Comparison of ENCODE assay signal across 11 cellular contexts in the genomic region with DNA sequence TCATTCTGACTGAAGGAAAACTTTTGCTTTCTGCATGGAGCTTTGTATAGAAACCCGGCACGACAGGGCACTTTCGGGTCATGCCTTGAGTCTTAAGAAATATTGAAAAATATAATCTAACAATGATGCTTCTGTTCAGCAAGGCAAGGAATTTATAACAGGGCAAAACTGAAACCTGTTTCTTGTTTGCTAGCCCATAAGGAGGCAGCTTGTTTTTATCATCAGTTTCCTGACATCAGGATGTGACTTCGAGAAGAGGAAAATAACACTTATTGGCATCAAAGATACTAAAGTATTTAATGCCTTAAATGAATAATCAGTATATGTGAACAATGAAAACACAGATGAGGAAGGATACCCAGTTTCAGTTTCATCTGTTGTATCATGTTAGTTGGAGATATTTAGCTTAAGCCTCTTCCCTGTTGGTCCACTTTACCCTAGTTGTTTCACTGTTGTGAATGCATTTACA.
A peak's percentile ranks its signal among the peaks of the same experiment; 100 is the strongest.
DNase-seq lines count a peak whose midpoint lies in the region; ATAC-seq and TF ChIP-seq lines count a peak whose summit lies in the region.
"Had no signal": no experiment of that assay in that cellular context is flagged by ENCODE, and none has a peak within 500 bp of the region (broad histone marks: within the 10 kb centered on the region; RNA-seq: fewer than 3 reads in every experiment).

No MANE protein-coding gene starts in this region.

- peaks cover 11% of the 10 kb centered on the region for H3K36me3 Mint-ChIP-seq in activated naive CD8-positive, alpha-beta T cell treated with anti-CD3 and anti-CD28 coated beads, Interleukin-2, amount 50 U/mL, for 24 hours (ENCODE audit: low read depth)

- 50 to 54% methylated on average over 4 of the region's 4 CpGs for WGBS in heart right ventricle, 2 donors
- 27 to 48% (median 37%) methylated on average over 4 of the region's 4 CpGs for WGBS in stomach, 5 donors
- WGBS in psoas muscle, 3 donors: 49 to 55% (median 50%) methylated on average over 4 of the region's 4 CpGs

- intact Hi-C loops in left ventricle myocardium inferior (cut with micrococcal nuclease): no loop called here
- intact Hi-C loops in heart right ventricle (cut with DNase I): no loop called here
- intact Hi-C loops in stomach (cut with DNase I; ENCODE audit: low total_unique reads): no loop called here
- intact Hi-C loops in psoas muscle (cut with DNase I): no loop called here

- H3K27ac ChIP-seq in left ventricle myocardium inferior (replicated peaks) (peak overlapping the region; percentile 1), heart right ventricle (peak overlapping the region in 1 of 10 donors; percentile 19), stomach (no peak overlapping the region), psoas muscle (no peak overlapping the region)
- H3K27ac ChIP-seq: C4-2B, neutrophil had no signal

- H3K27me3 Mint-ChIP-seq in activated naive CD8-positive, alpha-beta T cell treated with anti-CD3 and anti-CD28 coated beads, Interleukin-2, amount 50 U/mL, for 24 hours: no peaks in the 10 kb centered on the region

- H3K4me3 ChIP-seq in left ventricle myocardium inferior (no peak overlapping the region), heart right ventricle (no peak overlapping the region), stomach (no peak overlapping the region), psoas muscle (no peak overlapping the region)

- H3K27ac Mint-ChIP-seq in activated naive CD8-positive, alpha-beta T cell treated with anti-CD3 and anti-CD28 coated beads, Interleukin-2, amount 50 U/mL, for 24 hours: peak overlapping the region; percentile 64

- H3K4me1 ChIP-seq in left ventricle myocardium inferior (peaks cover 15% of the 10 kb centered on the region), heart right ventricle (peaks cover 0 to 17% (median 11%) of the 10 kb centered on the region in 9 donors), stomach (peaks cover 8 to 26% (median 13%) of the 10 kb centered on the region in 4 donors), psoas muscle (peaks cover 8% of the 10 kb centered on the region)

- DNase-seq in left ventricle myocardium inferior (no peak), heart right ventricle (no peak), GM03348 (ENCODE audit: low spot score) (no peak), stomach (no peak), psoas muscle (no peak)
- DNase-seq in activated naive CD8-positive, alpha-beta T cell treated with anti-CD3 and anti-CD28 coated beads, Interleukin-2, amount 50 U/mL, for 24 hours: no peak
- DNase-seq in effector CD8-positive, alpha-beta T cell (lab: John Stamatoyannopoulos, UW): no peak
- DNase-seq: head of caudate nucleus had no signal

- peak overlapping the region; percentile 34 for H3K4me3 Mint-ChIP-seq in activated naive CD8-positive, alpha-beta T cell treated with anti-CD3 and anti-CD28 coated beads, Interleukin-2, amount 50 U/mL, for 24 hours

- no peaks in the 10 kb centered on the region for H3K9me3 Mint-ChIP-seq in activated naive CD8-positive, alpha-beta T cell treated with anti-CD3 and anti-CD28 coated beads, Interleukin-2, amount 50 U/mL, for 24 hours

- H3K4me1 Mint-ChIP-seq in activated naive CD8-positive, alpha-beta T cell treated with anti-CD3 and anti-CD28 coated beads, Interleukin-2, amount 50 U/mL, for 24 hours: peaks cover 27% of the 10 kb centered on the region

- ATAC-seq in heart right ventricle (no peak), HG03103 (IDR thresholded peaks at IDR 0.05; ENCODE audit: low read depth, unreplicated experiment) (peak; percentile 62), psoas muscle (no peak)
- ATAC-seq in activated naive CD8-positive, alpha-beta T cell treated with anti-CD3 and anti-CD28 coated beads, Interleukin-2, amount 50 U/mL, for 24 hours: peak; percentile 82

- H3K27me3 ChIP-seq in left ventricle myocardium inferior (ENCODE audit: low read depth) (no peaks in the 10 kb centered on the region), heart right ventricle (no peaks in the 10 kb centered on the region), stomach (no peaks in the 10 kb centered on the region), psoas muscle (ENCODE audit: insufficient read depth in 3 of 3, low read length in 2 of 3) (no peaks in the 10 kb centered on the region)
- H3K27me3 ChIP-seq: neutrophil had no signal

- TF ChIP-seq CTCF in left ventricle myocardium inferior (IDR thresholded peaks at IDR 0.05; ENCODE audit: borderline replicate concordance) (no peak), heart right ventricle (IDR thresholded peaks at IDR 0.05) (no peak), stomach (IDR thresholded peaks at IDR 0.05) (no peak), psoas muscle (IDR thresholded peaks at IDR 0.05) (no peak)

- no peak for TF ChIP-seq POLR2A in stomach (IDR thresholded peaks at IDR 0.05)

- no peak for TF ChIP-seq EP300 in stomach (IDR thresholded peaks at IDR 0.05)

- no peaks in the 10 kb centered on the region for H3K36me3 ChIP-seq in left ventricle myocardium inferior
- no peaks in the 10 kb centered on the region for H3K36me3 ChIP-seq in heart right ventricle
- no peaks in the 10 kb centered on the region for H3K36me3 ChIP-seq in stomach
- no peaks in the 10 kb centered on the region for H3K36me3 ChIP-seq in psoas muscle (ENCODE audit: insufficient read depth in 1 of 2, low read depth in 1 of 2)
- H3K36me3 ChIP-seq: neutrophil had no signal

- no peaks in the 10 kb centered on the region for H3K9me3 ChIP-seq in left ventricle myocardium inferior (replicated peaks)
- no peaks in the 10 kb centered on the region for H3K9me3 ChIP-seq in heart right ventricle
- no peaks in the 10 kb centered on the region for H3K9me3 ChIP-seq in stomach
- no peaks in the 10 kb centered on the region for H3K9me3 ChIP-seq in psoas muscle
- H3K9me3 ChIP-seq: neutrophil had no signal

Comparison
In these comparisons a context has a peak if more than half of its experiments do, and no peak if none do; other contexts are left out.
1. ATAC-seq: peak in HG03103 (single experiment) and activated naive CD8-positive, alpha-beta T cell treated with anti-CD3 and anti-CD28 coated beads, Interleukin-2, amount 50 U/mL, for 24 hours (single experiment); none in heart right ventricle (0 of 8) and psoas muscle (0 of 4).